In genomic region chr4:15681067-15681371, GRCh38 we compare ENCODE assay signal across 8 cellular contexts. TPM values are rescaled to one million over a fixed set of nuclear protein-coding genes. Genes with fewer than 3 reads are reported as not detected.
DNase-seq lines count a peak whose midpoint lies in the region; ATAC-seq and TF ChIP-seq lines count a peak whose summit lies in the region.

No MANE protein-coding gene starts in this region.

- intact Hi-C loops in gastrocnemius medialis (cut with DNase I; ENCODE audit: low total_unique reads) = loop anchor here (1.0 kb wide), 1 partner anchor 25 kb away; no protein-coding TSS in a partner anchor

- TF ChIP-seq POLR2A in gastrocnemius medialis (IDR thresholded peaks at IDR 0.05) = no peak

- H3K9me3 ChIP-seq in gastrocnemius medialis = no peaks in the 10 kb centered on the region

- TF ChIP-seq CTCF in GM12875 (IDR thresholded peaks at IDR 0.05; ENCODE audit: borderline replicate concordance, insufficient read depth, low read depth, low read length) (no peak), VCaP (conservative IDR thresholded peaks at IDR 0.05) (no peak), foreskin keratinocyte (conservative IDR thresholded peaks at IDR 0.05) (no peak), gastrocnemius medialis (IDR thresholded peaks at IDR 0.05 in 4 of 5, conservative IDR thresholded peaks at IDR 0.05 in 1 of 5) (no peak)

- H3K27ac ChIP-seq in VCaP (peak overlapping the region; percentile 95), foreskin keratinocyte (peak overlapping the region; percentile 89), gastrocnemius medialis (peak overlapping the region; percentile 82 to 89 (median 84))

- DNase-seq in foreskin keratinocyte (no peak), gastrocnemius medialis (no peak), dermis blood vessel endothelial cell (no peak), HCEC 1CT (no peak)
- no peak for DNase-seq in activated CD4-positive, alpha-beta T cell treated with anti-CD3 and anti-CD28 coated beads, Interleukin-2, amount 50 U/mL, for 48 hours

- H3K27me3 ChIP-seq in foreskin keratinocyte (no peaks in the 10 kb centered on the region), gastrocnemius medialis (no peaks in the 10 kb centered on the region)

- H3K4me1 ChIP-seq in foreskin keratinocyte (peaks cover 32% of the 10 kb centered on the region), gastrocnemius medialis (peaks cover 9 to 15% of the 10 kb centered on the region in 2 donors)

- H3K36me3 ChIP-seq in gastrocnemius medialis = no peaks in the 10 kb centered on the region

- ATAC-seq in foreskin keratinocyte (no peak), gastrocnemius medialis (no peak), HG03354 (IDR thresholded peaks at IDR 0.05; ENCODE audit: poor library complexity, severe bottlenecking, unreplicated experiment) (no peak)

- peak overlapping the region; percentile 81 for H3K4me3 ChIP-seq in GM12875 (ENCODE audit: low read depth, low read length)
- peak overlapping the region; percentile 82 to 94 (median 86) for H3K4me3 ChIP-seq in gastrocnemius medialis

- in situ Hi-C loops in gastrocnemius medialis (cut with MboI; ENCODE audit: low sequenced_read_pairs in 4 of 4) = no loop called here

RNA-seq across cellular contexts. Expression of gene FAM200B, which starts 0.6 kb away (rescaled TPM):
- total RNA-seq in foreskin keratinocyte = 34.8 and 35.2 TPM in 2 replicates
- 32.8 and 38.3 TPM in 2 replicates for polyA plus RNA-seq in foreskin keratinocyte
- 10 to 100 TPM; 16.5 to 33.3 (median 21.1) TPM for total RNA-seq in gastrocnemius medialis
- total RNA-seq in dermis blood vessel endothelial cell = 33.0 and 44.6 TPM in 2 replicates

RNA-seq across cellular contexts. Expression of gene BST1, which starts 21.8 kb away (rescaled TPM):
- 3.2 and 4.4 TPM in 2 replicates for total RNA-seq in foreskin keratinocyte
- polyA plus RNA-seq in foreskin keratinocyte = 3.4 and 4.3 TPM in 2 replicates
- 1 to 10 TPM in 2 of 4 donors, under 1 TPM in 2; 0.26 to 2.1 (median 0.95) TPM for total RNA-seq in gastrocnemius medialis
- total RNA-seq in dermis blood vessel endothelial cell = 41.0 and 49.0 TPM in 2 replicates

RNA-seq across cellular contexts. Expression of gene FBXL5, which starts 25.9 kb away (rescaled TPM):
- total RNA-seq in foreskin keratinocyte = 58.4 and 59.8 TPM in 2 replicates
- 25.5 and 31.2 TPM in 2 replicates for polyA plus RNA-seq in foreskin keratinocyte
- 100 to 1,000 TPM in 1 of 4 donors, 10 to 100 TPM in 3; 81.7 to 106 (median 89.8) TPM for total RNA-seq in gastrocnemius medialis
- total RNA-seq in dermis blood vessel endothelial cell = 109 and 156 TPM in 2 replicates
